21 cellular contexts compared by ENCODE assay signal in genomic region chr3:56123487-56123886, GRCh38.
DNase-seq lines count a peak whose midpoint lies in the region; ATAC-seq, FAIRE-seq and TF ChIP-seq lines count a peak whose summit lies in the region.
"Had no signal": no experiment of that assay in that cellular context is flagged by ENCODE, and none has a peak within 500 bp of the region (broad histone marks: within the 10 kb centered on the region; RNA-seq: fewer than 3 reads in every experiment).

No MANE protein-coding gene starts in this region.

- no peaks in the 10 kb centered on the region for H3K36me3 ChIP-seq in neural progenitor cell
- H3K36me3 ChIP-seq: BLaER1 treated with 17β-estradiol and CSF1 and Interleukin-3, amounts not matched to agents 10 nM and 100 nM had no signal

- peak overlapping the region; percentile 60 for H3K4me3 Mint-ChIP-seq in neural progenitor cell
- H3K4me3 Mint-ChIP-seq in activated T-helper 1 cell treated with anti-CD3 and anti-CD28 coated beads, Interleukin-12 subunit alpha, Interleukin-12 subunit beta, Interleukin-2, Interleukin-4 antibody, amounts not matched to agents 30 ng/mL and 10 ng/mL and 1 ng/mL, durations not matched to agents 14 hours and 24 hours and 36 hours = no peak overlapping the region

- no peaks in the 10 kb centered on the region for H3F3A ChIP-seq in neural progenitor cell (ENCODE audit: low read depth)

- peaks cover 12% of the 10 kb centered on the region for H3K36me3 Mint-ChIP-seq in neural progenitor cell
- H3K36me3 Mint-ChIP-seq in activated T-helper 1 cell treated with anti-CD3 and anti-CD28 coated beads, Interleukin-12 subunit alpha, Interleukin-12 subunit beta, Interleukin-2, Interleukin-4 antibody, amounts not matched to agents 30 ng/mL and 10 ng/mL and 1 ng/mL, durations not matched to agents 14 hours and 24 hours and 36 hours (ENCODE audit: low read depth) = no peaks in the 10 kb centered on the region

- intact Hi-C loops in activated T-helper 1 cell treated with anti-CD3 and anti-CD28 coated beads, Interleukin-12 subunit alpha, Interleukin-12 subunit beta, Interleukin-2, Interleukin-4 antibody, amounts not matched to agents 30 ng/mL and 10 ng/mL and 1 ng/mL, durations not matched to agents 14 hours and 24 hours and 36 hours (cut with micrococcal nuclease) = no loop called here
- intact Hi-C loops in Right ventricle myocardium superior (cut with DNase I) = no loop called here

- H3K27me3 Mint-ChIP-seq in neural progenitor cell (ENCODE audit: insufficient read depth, low read depth) = no peaks in the 10 kb centered on the region
- H3K27me3 Mint-ChIP-seq in activated T-helper 1 cell treated with anti-CD3 and anti-CD28 coated beads, Interleukin-12 subunit alpha, Interleukin-12 subunit beta, Interleukin-2, Interleukin-4 antibody, amounts not matched to agents 30 ng/mL and 10 ng/mL and 1 ng/mL, durations not matched to agents 14 hours and 24 hours and 36 hours (ENCODE audit: insufficient read depth) = peaks cover 3% of the 10 kb centered on the region

- H3K4me3 ChIP-seq in neural progenitor cell = no peak overlapping the region
- H3K4me3 ChIP-seq: BLaER1 treated with 17β-estradiol and CSF1 and Interleukin-3, amounts not matched to agents 10 nM and 100 nM had no signal

- H3K4me1 ChIP-seq in neural progenitor cell = peaks cover 26% of the 10 kb centered on the region

- H3K27ac ChIP-seq in neural progenitor cell = no peak overlapping the region
- H3K27ac ChIP-seq: BLaER1 treated with 17β-estradiol and CSF1 and Interleukin-3, amounts not matched to agents 10 nM and 100 nM; HL-60 had no signal

- FAIRE-seq in frontal cortex (lab: Jason Lieb, UNC) = no peak
- FAIRE-seq: GM12891, GM18507, HTR-8/SVneo had no signal

- ATAC-seq in HG02884 (IDR thresholded peaks at IDR 0.05; ENCODE audit: unreplicated experiment) (no peak), Right ventricle myocardium superior (ENCODE audit: poor library complexity) (no peak)
- ATAC-seq: Panc1, Right ventricle myocardium inferior, SK-N-SH treated with all-trans-retinoic acid at 6 μM for 48 hours had no signal

- H3K27me3 ChIP-seq in neural progenitor cell = no peaks in the 10 kb centered on the region
- H3K27me3 ChIP-seq: BLaER1 treated with 17β-estradiol and CSF1 and Interleukin-3, amounts not matched to agents 10 nM and 100 nM had no signal

- no peak overlapping the region for H2AFZ ChIP-seq in neural progenitor cell (replicated peaks)

- H3K79me2 ChIP-seq in neural progenitor cell (ENCODE audit: low read depth) = no peaks in the 10 kb centered on the region

- no peaks in the 10 kb centered on the region for H3K9me3 ChIP-seq in neural progenitor cell (ENCODE audit: low read depth)
- H3K9me3 ChIP-seq: BLaER1 treated with 17β-estradiol and CSF1 and Interleukin-3, amounts not matched to agents 10 nM and 100 nM had no signal

- H3K9ac ChIP-seq in neural progenitor cell = no peak overlapping the region
- H3K9ac ChIP-seq: BLaER1 treated with 17β-estradiol and CSF1 and Interleukin-3, amounts not matched to agents 10 nM and 100 nM had no signal

- H4K20me1 ChIP-seq in neural progenitor cell (ENCODE audit: low read depth) = no peaks in the 10 kb centered on the region
- H4K20me1 ChIP-seq: BLaER1 treated with 17β-estradiol and CSF1 and Interleukin-3, amounts not matched to agents 10 nM and 100 nM had no signal

- H3K27ac Mint-ChIP-seq in neural progenitor cell = peak overlapping the region; percentile 38
- no peak overlapping the region for H3K27ac Mint-ChIP-seq in activated T-helper 1 cell treated with anti-CD3 and anti-CD28 coated beads, Interleukin-12 subunit alpha, Interleukin-12 subunit beta, Interleukin-2, Interleukin-4 antibody, amounts not matched to agents 30 ng/mL and 10 ng/mL and 1 ng/mL, durations not matched to agents 14 hours and 24 hours and 36 hours

- H3K9me3 Mint-ChIP-seq in neural progenitor cell = peaks cover 15% of the 10 kb centered on the region
- H3K9me3 Mint-ChIP-seq in activated T-helper 1 cell treated with anti-CD3 and anti-CD28 coated beads, Interleukin-12 subunit alpha, Interleukin-12 subunit beta, Interleukin-2, Interleukin-4 antibody, amounts not matched to agents 30 ng/mL and 10 ng/mL and 1 ng/mL, durations not matched to agents 14 hours and 24 hours and 36 hours = no peaks in the 10 kb centered on the region

- H3K4me1 Mint-ChIP-seq in neural progenitor cell = peaks cover 30% of the 10 kb centered on the region
- H3K4me1 Mint-ChIP-seq in activated T-helper 1 cell treated with anti-CD3 and anti-CD28 coated beads, Interleukin-12 subunit alpha, Interleukin-12 subunit beta, Interleukin-2, Interleukin-4 antibody, amounts not matched to agents 30 ng/mL and 10 ng/mL and 1 ng/mL, durations not matched to agents 14 hours and 24 hours and 36 hours (ENCODE audit: low read depth) = no peaks in the 10 kb centered on the region

- TF ChIP-seq CTCF in neural progenitor cell (IDR thresholded peaks at IDR 0.05) = no peak

- peak; percentile 77 for DNase-seq in ELF-1 (ENCODE audit: low read depth, low spot score)
- peak; percentile 19 for DNase-seq in NCI-H146 (lab: John Stamatoyannopoulos, UW)
- DNase-seq in iPS DF 19.7 (ENCODE audit: low read depth, low spot score) = peak; percentile 90
- DNase-seq in neural progenitor cell (ENCODE audit: low spot score) = peak; percentile 70
- DNase-seq in frontal cortex (ENCODE audit: low spot score in 2 of 2) = no peak
- no peak for DNase-seq in activated T-helper 1 cell treated with anti-CD3 and anti-CD28 coated beads, Interleukin-12 subunit alpha, Interleukin-12 subunit beta, Interleukin-2, Interleukin-4 antibody, amounts not matched to agents 30 ng/mL and 10 ng/mL and 1 ng/mL, durations not matched to agents 14 hours and 24 hours and 36 hours (ENCODE audit: low spot score)
- DNase-seq in Right ventricle myocardium superior = no peak
- DNase-seq: DMS 273 treated with DMSO at 0.1 percent for 48 hours, GF-D8, KBM-7, MV-4-11, NCI-H1436 treated with DMSO at 0.1 percent for 48 hours had no signal

- H3K4me2 ChIP-seq in neural progenitor cell = peak overlapping the region; percentile 6

Comparison
In these comparisons a context has a peak if more than half of its experiments do, and no peak if none do; other contexts are left out.
1. DNase-seq: peak in ELF-1 (single experiment), NCI-H146 (single experiment), iPS DF 19.7 (single experiment) and neural progenitor cell (single experiment); none in frontal cortex (0 of 2), activated T-helper 1 cell treated with anti-CD3 and anti-CD28 coated beads, Interleukin-12 subunit alpha, Interleukin-12 subunit beta, Interleukin-2, Interleukin-4 antibody, amounts not matched to agents 30 ng/mL and 10 ng/mL and 1 ng/mL, durations not matched to agents 14 hours and 24 hours and 36 hours (single experiment) and Right ventricle myocardium superior (single experiment).